ENCODE assay signal across 8 cellular contexts in the genomic region with DNA sequence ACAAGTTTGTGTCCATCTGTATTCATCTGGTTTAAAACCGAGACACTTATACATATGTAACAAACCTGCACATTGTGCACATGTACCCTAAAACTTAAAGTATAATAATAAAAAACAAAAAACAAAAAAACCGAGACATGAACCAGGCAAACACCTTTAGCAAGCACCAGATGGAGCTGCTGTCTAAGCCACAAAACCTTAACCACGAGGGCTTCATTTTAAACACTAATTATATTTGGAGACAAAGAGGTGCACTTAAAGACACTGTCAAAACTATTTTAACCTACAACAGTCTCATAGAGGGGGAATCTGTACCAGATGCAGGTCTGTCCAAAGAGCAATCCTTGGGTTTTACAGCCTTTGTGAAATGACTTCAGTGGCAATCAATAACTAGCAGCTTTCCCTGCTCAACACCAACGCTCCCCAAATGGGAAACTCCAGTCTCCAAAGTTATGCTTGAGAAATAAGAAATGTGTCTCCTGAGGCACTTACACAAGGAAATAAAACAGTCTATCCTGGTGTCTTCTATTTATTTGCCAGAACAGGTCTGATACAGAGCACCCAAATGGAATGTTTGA.
A peak's percentile ranks its signal among the peaks of the same experiment; 100 is the strongest.
DNase-seq lines count a peak whose midpoint lies in the region; ATAC-seq and TF ChIP-seq lines count a peak whose summit lies in the region.

No MANE protein-coding gene starts in this region.

- H3K9me3 ChIP-seq in Karpas-422 (ENCODE audit: low read length) (no peaks in the 10 kb centered on the region), adipocyte (ENCODE audit: control insufficient read depth, low read length) (no peaks in the 10 kb centered on the region), suprapubic skin (no peaks in the 10 kb centered on the region)

- no peak overlapping the region for H3K9ac ChIP-seq in Karpas-422 (ENCODE audit: low read length)
- no peak overlapping the region for H3K9ac ChIP-seq in adipocyte (ENCODE audit: low read length)

- no peak for TF ChIP-seq EP300 in suprapubic skin (IDR thresholded peaks at IDR 0.05)

- no peaks in the 10 kb centered on the region; the same call in 1 of the 2 replicates for H4K20me1 ChIP-seq in Karpas-422 (ENCODE audit: insufficient read depth, low read depth, low read length)

- intact Hi-C loops in lower leg skin (cut with DNase I; ENCODE audit: low total_unique reads), result no loop called here

- TF ChIP-seq POLR2A in suprapubic skin (IDR thresholded peaks at IDR 0.05) (no peak), lower leg skin (IDR thresholded peaks at IDR 0.05) (no peak)

- H3K4me3 ChIP-seq in Karpas-422 (ENCODE audit: low read length) (no peak overlapping the region), adipocyte (ENCODE audit: low read length) (no peak overlapping the region), suprapubic skin (no peak overlapping the region), lower leg skin (ENCODE audit: low read depth, poor library complexity, severe bottlenecking) (no peak overlapping the region)

- TF ChIP-seq CTCF in suprapubic skin (IDR thresholded peaks at IDR 0.05), result peak; percentile 1 to 36
- TF ChIP-seq CTCF in lower leg skin (IDR thresholded peaks at IDR 0.05), result peak in 1 of 3 donors; percentile 13

- no peak overlapping the region for H2AFZ ChIP-seq in Karpas-422 (ENCODE audit: low read length)

- 46% methylated on average over 4 of the region's 4 CpGs for WGBS in suprapubic skin
- WGBS in lower leg skin, 2 donors, result 48 to 53% methylated on average over 4 of the region's 4 CpGs

- no peaks in the 10 kb centered on the region for H3K79me2 ChIP-seq in Karpas-422 (ENCODE audit: low read length)

- no peak overlapping the region for H3K4me2 ChIP-seq in Karpas-422 (ENCODE audit: low read depth, low read length, poor library complexity, severe bottlenecking)

- H3K27me3 ChIP-seq in Karpas-422 (ENCODE audit: low read length) (no peaks in the 10 kb centered on the region), adipocyte (replicated peaks; ENCODE audit: control insufficient read depth, insufficient read depth, low read length) (no peaks in the 10 kb centered on the region), suprapubic skin (no peaks in the 10 kb centered on the region)

- H3K4me1 ChIP-seq in Karpas-422 (ENCODE audit: low read length) (peaks cover 29% of the 10 kb centered on the region), adipocyte (ENCODE audit: control insufficient read depth, insufficient read depth, low read length) (peaks cover 15% of the 10 kb centered on the region), suprapubic skin (peaks cover 32% of the 10 kb centered on the region)

- H3K36me3 ChIP-seq in Karpas-422 (ENCODE audit: insufficient read depth, low read length), result no peaks in the 10 kb centered on the region
- H3K36me3 ChIP-seq in adipocyte (ENCODE audit: control insufficient read depth, insufficient read depth, low read length, severe bottlenecking), result peaks cover 4% of the 10 kb centered on the region
- H3K36me3 ChIP-seq in suprapubic skin, result peaks cover 2% of the 10 kb centered on the region

- DNase-seq in Daoy (ENCODE audit: low read depth) (peak; percentile 11), Karpas-422 (peak; percentile 63), adipocyte (ENCODE audit: low read depth) (peak; percentile 54), iPS-NIHi11 (ENCODE audit: low spot score) (peak; percentile 14), suprapubic skin (ENCODE audit: low spot score in 2 of 2) (no peak), DMS153 (lab: John Stamatoyannopoulos, UW) (no peak), lower leg skin (ENCODE audit: low spot score in 2 of 2) (no peak)

- H3K27ac ChIP-seq in Karpas-422 (ENCODE audit: low read length) (no peak overlapping the region), suprapubic skin (peak overlapping the region; percentile 69)

- no peak for ATAC-seq in GM19463 (IDR thresholded peaks at IDR 0.05; ENCODE audit: unreplicated experiment)

- H3K9me2 ChIP-seq in Karpas-422 (replicated peaks; ENCODE audit: insufficient read depth, low read length), result no peaks in the 10 kb centered on the region

Comparison
In these comparisons a context has a peak if more than half of its experiments do, and no peak if none do; other contexts are left out.
1. DNase-seq: peak in Daoy (single experiment), Karpas-422 (single experiment), adipocyte (single experiment) and iPS-NIHi11 (single experiment); none in suprapubic skin (0 of 2), DMS153 (single experiment) and lower leg skin (0 of 2).